ENCODE assay signal across 29 cellular contexts in genomic region chr2:160592401-160592800, GRCh38.
"Had no signal": no experiment of that assay in that cellular context is flagged by ENCODE, and none has a peak within 500 bp of the region (broad histone marks: within the 10 kb centered on the region; RNA-seq: fewer than 3 reads in every experiment).

No MANE protein-coding gene starts in this region.

- H3K4me3 ChIP-seq: colonic mucosa, esophagus squamous epithelium, gastrocnemius medialis, heart right ventricle, left lung, lower lobe of right lung, mucosa of descending colon had no signal

- H3K4me3 Mint-ChIP-seq: dendritic cell treated with granulocyte-macrophage colony-stimulating factor and Interleukin-4, amounts not matched to agents 40 ng/mL and 50 ng/mL, for 4 days; effector memory CD8-positive, alpha-beta T cell; endodermal cell; immature natural killer cell; mesothelial cell of epicardium; naive B cell; naive thymus-derived CD8-positive, alpha-beta T cell had no signal

- H3K27me3 ChIP-seq: colonic mucosa, esophagus squamous epithelium, gastrocnemius medialis, heart right ventricle, left lung had no signal

- H3K4me1 Mint-ChIP-seq: endodermal cell, immature natural killer cell had no signal

- H3K36me3 ChIP-seq: colonic mucosa, esophagus squamous epithelium, gastrocnemius medialis, heart right ventricle, left lung, lower lobe of right lung had no signal

- H3K27ac ChIP-seq: colonic mucosa, epithelial cell of prostate, esophagus squamous epithelium, gastrocnemius medialis, heart right ventricle, left lung, lower lobe of right lung had no signal

- DNase-seq: colonic mucosa; cortex of kidney; effector CD8-positive, alpha-beta T cell; effector memory CD8-positive, alpha-beta T cell; endodermal cell; erythroblast; esophagus squamous epithelium; foreskin fibroblast; foreskin melanocyte; gastrocnemius medialis; glutamatergic neuron; head of caudate nucleus; heart right ventricle; hippocampal formation; immature natural killer cell; left cardiac atrium; left lung; left ventricle myocardium superior; lower lobe of right lung; mesenchymal stem cell; mucosa of descending colon; naive B cell; naive thymus-derived CD8-positive, alpha-beta T cell had no signal

- H3K36me3 Mint-ChIP-seq: immature natural killer cell, naive B cell had no signal

- H3K4me1 ChIP-seq: colonic mucosa, esophagus squamous epithelium, gastrocnemius medialis, heart right ventricle, lower lobe of right lung had no signal

- H3K27me3 Mint-ChIP-seq: dendritic cell treated with granulocyte-macrophage colony-stimulating factor and Interleukin-4, amounts not matched to agents 40 ng/mL and 50 ng/mL, for 4 days; naive thymus-derived CD8-positive, alpha-beta T cell had no signal

- H3K9me3 Mint-ChIP-seq: dendritic cell treated with granulocyte-macrophage colony-stimulating factor and Interleukin-4, amounts not matched to agents 40 ng/mL and 50 ng/mL, for 4 days; effector memory CD8-positive, alpha-beta T cell; immature natural killer cell had no signal

- ATAC-seq: effector memory CD8-positive, alpha-beta T cell; esophagus mucosa; gastrocnemius medialis; heart right ventricle; left cardiac atrium; left lung; left ventricle myocardium superior; lower lobe of right lung; mucosa of descending colon; naive thymus-derived CD8-positive, alpha-beta T cell had no signal

- FAIRE-seq: islet of Langerhans, keratinocyte had no signal

- H3K27ac Mint-ChIP-seq: dendritic cell treated with granulocyte-macrophage colony-stimulating factor and Interleukin-4, amounts not matched to agents 40 ng/mL and 50 ng/mL, for 4 days; effector memory CD8-positive, alpha-beta T cell; endodermal cell; mesothelial cell of epicardium; naive thymus-derived CD8-positive, alpha-beta T cell had no signal

- H3K9me3 ChIP-seq: colonic mucosa, esophagus squamous epithelium, gastrocnemius medialis, left lung, lower lobe of right lung, mucosa of descending colon had no signal
